Comparison of ENCODE assay signal across 1 cellular context in genomic region chr2:215311625-215312394, GRCh38.
A peak's percentile ranks its signal among the peaks of the same experiment; 100 is the strongest.
TF ChIP-seq lines count a peak whose summit lies in the region.

ATIC (plus strand) TSS chr2:215312059; CDS start chr2:215312143, 84 bp downstream.

TF ChIP-seq in K562, 482 proteins besides CTCF, POLR2A, EP300 and RAD21 (continued from another document and continues in another):
- TF ChIP-seq KDM1A (IDR thresholded peaks at IDR 0.05) = no peak
- peak in 2 of 3 experiments; percentile 62 to 70 for TF ChIP-seq YY1 (IDR thresholded peaks at IDR 0.05; ENCODE audit: borderline replicate concordance in 1 of 3, control insufficient read depth in 1 of 3, extremely low read depth in 1 of 3, insufficient read depth in 3 of 3, insufficient read length in 1 of 3, insufficient replicate concordance in 2 of 3, low read depth in 1 of 3, low read length in 2 of 3)
- peak; percentile 70 for TF ChIP-seq CXXC5 (CRISPR knock-in tag; IDR thresholded peaks at IDR 0.05)
- TF ChIP-seq SREBF1 (IDR thresholded peaks at IDR 0.05; ENCODE audit: borderline replicate concordance, low read depth, low read length) = no peak
- TF ChIP-seq ZNF316 (IDR thresholded peaks at IDR 0.05) = no peak
- TF ChIP-seq TGIF2 (CRISPR knock-in tag; IDR thresholded peaks at IDR 0.05) = 0 out of 2 replicates have a peak, but pooled peaks have one; percentile 56
- 0 out of 2 replicates have a peak, but pooled peaks have one; percentile 16 for TF ChIP-seq CREM (IDR thresholded peaks at IDR 0.05; ENCODE audit: low read depth)
- TF ChIP-seq ATF7 (IDR thresholded peaks at IDR 0.05) = peak; percentile 31; the same call in 1 of the 2 replicates
- no peak for TF ChIP-seq CLOCK (CRISPR knock-in tag; IDR thresholded peaks at IDR 0.05; ENCODE audit: borderline replicate concordance)
- peak; percentile 78 for TF ChIP-seq ZNF395 (CRISPR knock-in tag; IDR thresholded peaks at IDR 0.05)
- TF ChIP-seq CHD4 (IDR thresholded peaks at IDR 0.05; ENCODE audit: insufficient read depth, insufficient replicate concordance, low read depth, low read length, poor library complexity, severe bottlenecking) = no peak
- TF ChIP-seq EGR1 (conservative IDR thresholded peaks at IDR 0.05) = peak; percentile 69
- TF ChIP-seq RCOR1 (IDR thresholded peaks at IDR 0.05; ENCODE audit: borderline replicate concordance in 1 of 2, low read depth in 2 of 2, low read length in 2 of 2) = peak in 1 of 2 experiments; percentile 39; a peak in 1 of 4 replicates
- peak; percentile 77 for TF ChIP-seq RNF2 (IDR thresholded peaks at IDR 0.05)
- TF ChIP-seq FOXO4 (CRISPR knock-in tag; IDR thresholded peaks at IDR 0.05) = no peak
- TF ChIP-seq KDM4B (IDR thresholded peaks at IDR 0.05; ENCODE audit: borderline replicate concordance in 2 of 2, low read depth in 1 of 2) = 0 out of 4 replicates have a peak, but pooled peaks of 1 of the 2 experiments have one; percentile 60
- no peak for TF ChIP-seq HNRNPUL1 (IDR thresholded peaks at IDR 0.05; ENCODE audit: low read length)
- TF ChIP-seq TOE1 (IDR thresholded peaks at IDR 0.05; ENCODE audit: borderline replicate concordance) = peak; percentile 19; the same call in 1 of the 2 replicates
- no peak for TF ChIP-seq TOE1 (CRISPR knock-in tag; IDR thresholded peaks at IDR 0.05; ENCODE audit: borderline replicate concordance, low read depth)
- no peak; a peak in 1 of 3 replicates for TF ChIP-seq CBX3 (IDR thresholded peaks at IDR 0.05; ENCODE audit: borderline replicate concordance in 1 of 2, low read length in 2 of 2)
- peak; percentile 40 to 76; a peak in 2 of 4 replicates for TF ChIP-seq MAZ (CRISPR knock-in tag; conservative IDR thresholded peaks at IDR 0.05 in 1 of 2, IDR thresholded peaks at IDR 0.05 in 1 of 2)
- TF ChIP-seq ARHGAP35 (IDR thresholded peaks at IDR 0.05; ENCODE audit: partially characterized antibody) = no peak
- TF ChIP-seq ELK3 (CRISPR knock-in tag; IDR thresholded peaks at IDR 0.05) = no peak
- TF ChIP-seq ZNF592 (IDR thresholded peaks at IDR 0.05) = peak; percentile 94
- peak; percentile 95 to 97 for TF ChIP-seq E2F6 (IDR thresholded peaks at IDR 0.05; ENCODE audit: borderline replicate concordance in 1 of 2, extremely low read depth in 1 of 2, insufficient read depth in 1 of 2, insufficient read length in 1 of 2, low read depth in 1 of 2, low read length in 1 of 2, poor library complexity in 1 of 2, severe bottlenecking in 1 of 2)
- TF ChIP-seq MECOM (CRISPR knock-in tag; IDR thresholded peaks at IDR 0.05) = no peak
- TF ChIP-seq THAP12 (CRISPR knock-in tag; IDR thresholded peaks at IDR 0.05) = no peak
- TF ChIP-seq SIN3B (IDR thresholded peaks at IDR 0.05; ENCODE audit: low read depth) = 0 out of 2 replicates have a peak, but pooled peaks have one; percentile 25
- 0 out of 2 replicates have a peak, but pooled peaks have one; percentile 14 for TF ChIP-seq ZNF165 (CRISPR knock-in tag; IDR thresholded peaks at IDR 0.05; ENCODE audit: borderline replicate concordance)
- TF ChIP-seq SOX6 (IDR thresholded peaks at IDR 0.05) = 0 out of 2 replicates have a peak, but pooled peaks have one; percentile 22
- TF ChIP-seq ZNF280A (IDR thresholded peaks at IDR 0.05; ENCODE audit: low read depth, partially characterized antibody) = no peak
- TF ChIP-seq NFRKB (IDR thresholded peaks at IDR 0.05; ENCODE audit: low read depth) = peak; percentile 75; the same call in 1 of the 2 replicates
- TF ChIP-seq TARDBP (IDR thresholded peaks at IDR 0.05) = 0 out of 2 replicates have a peak, but pooled peaks have one; percentile 55
- TF ChIP-seq ZFX (CRISPR knock-in tag; IDR thresholded peaks at IDR 0.05) = peak; percentile 75
- peak; percentile 96 for TF ChIP-seq RBFOX2 (IDR thresholded peaks at IDR 0.05; ENCODE audit: low read depth, low read length)
- TF ChIP-seq NEUROD1 (IDR thresholded peaks at IDR 0.05; ENCODE audit: borderline replicate concordance, low read depth, low read length, partially characterized antibody) = peak; percentile 33
- TF ChIP-seq USF2 (CRISPR knock-in tag; IDR thresholded peaks at IDR 0.05) = peak; percentile 95
- TF ChIP-seq NR0B1 (IDR thresholded peaks at IDR 0.05; ENCODE audit: partially characterized antibody) = no peak
- TF ChIP-seq PCBP1 (IDR thresholded peaks at IDR 0.05; ENCODE audit: low read depth, low read length, poor library complexity, severe bottlenecking) = peak; percentile 62
- TF ChIP-seq KLF13 (tag; IDR thresholded peaks at IDR 0.05; ENCODE audit: borderline replicate concordance, low read depth) = peak; percentile 94
- no peak for TF ChIP-seq BRCA1 (IDR thresholded peaks at IDR 0.05)
- no peak for TF ChIP-seq BRCA1 (CRISPR knock-in tag; IDR thresholded peaks at IDR 0.05)
- TF ChIP-seq MAX (CRISPR knock-in tag; IDR thresholded peaks at IDR 0.05) = peak; percentile 97
- no peak for TF ChIP-seq BCOR (IDR thresholded peaks at IDR 0.05)
